In genomic region chr5:99083197-99083596, GRCh38 we compare ENCODE assay signal across 27 cellular contexts.
"Had no signal": no experiment of that assay in that cellular context is flagged by ENCODE, and none has a peak within 500 bp of the region (broad histone marks: within the 10 kb centered on the region; RNA-seq: fewer than 3 reads in every experiment).

No MANE protein-coding gene starts in this region.

- DNase-seq: colonic mucosa; cortex of kidney; effector CD8-positive, alpha-beta T cell; effector memory CD8-positive, alpha-beta T cell; endodermal cell; erythroblast; esophagus squamous epithelium; foreskin fibroblast; foreskin melanocyte; gastrocnemius medialis; glutamatergic neuron; head of caudate nucleus; heart right ventricle; hippocampal formation; left cardiac atrium; left lung; left ventricle myocardium superior; lower lobe of right lung; mesenchymal stem cell; mucosa of descending colon had no signal

- H3K27me3 ChIP-seq: colonic mucosa, esophagus squamous epithelium, gastrocnemius medialis, heart right ventricle, left lung had no signal

- H3K4me3 Mint-ChIP-seq: dendritic cell treated with granulocyte-macrophage colony-stimulating factor and Interleukin-4, amounts not matched to agents 40 ng/mL and 50 ng/mL, for 4 days; effector memory CD8-positive, alpha-beta T cell; endodermal cell; mesothelial cell of epicardium had no signal

- H3K27ac Mint-ChIP-seq: dendritic cell treated with granulocyte-macrophage colony-stimulating factor and Interleukin-4, amounts not matched to agents 40 ng/mL and 50 ng/mL, for 4 days; effector memory CD8-positive, alpha-beta T cell; endodermal cell; mesothelial cell of epicardium had no signal

- H3K9me3 ChIP-seq: colonic mucosa, esophagus squamous epithelium, gastrocnemius medialis, heart right ventricle, left lung, lower lobe of right lung, mucosa of descending colon had no signal

- H3K36me3 Mint-ChIP-seq: mesothelial cell of epicardium had no signal

- FAIRE-seq: endometrium, islet of Langerhans, keratinocyte had no signal

- H3K27ac ChIP-seq: colonic mucosa, epithelial cell of prostate, esophagus squamous epithelium, gastrocnemius medialis, heart right ventricle, left lung, lower lobe of right lung had no signal

- H3K4me3 ChIP-seq: colonic mucosa, esophagus squamous epithelium, gastrocnemius medialis, heart right ventricle, left lung, lower lobe of right lung, mucosa of descending colon had no signal

- H3K9me3 Mint-ChIP-seq: dendritic cell treated with granulocyte-macrophage colony-stimulating factor and Interleukin-4, amounts not matched to agents 40 ng/mL and 50 ng/mL, for 4 days; effector memory CD8-positive, alpha-beta T cell; endodermal cell; mesothelial cell of epicardium had no signal

- H3K4me1 ChIP-seq: colonic mucosa, esophagus squamous epithelium, gastrocnemius medialis, heart right ventricle, left lung, lower lobe of right lung had no signal

- ATAC-seq: effector memory CD8-positive, alpha-beta T cell; esophagus mucosa; gastrocnemius medialis; heart right ventricle; left cardiac atrium; left lung; left ventricle myocardium superior; lower lobe of right lung; mucosa of descending colon had no signal

- H3K36me3 ChIP-seq: colonic mucosa, esophagus squamous epithelium, gastrocnemius medialis, heart right ventricle, left lung, lower lobe of right lung had no signal
